Comparison of ENCODE assay signal across 17 cellular contexts in genomic region chrX:28135378-28136047, GRCh38.
"Had no signal": no experiment of that assay in that cellular context is flagged by ENCODE, and none has a peak within 500 bp of the region (broad histone marks: within the 10 kb centered on the region; RNA-seq: fewer than 3 reads in every experiment).

No MANE protein-coding gene starts in this region.

- H3K9me3 ChIP-seq: heart left ventricle, left lung, ovary, thyroid gland, vagina had no signal

- H3K4me3 Mint-ChIP-seq: activated naive CD4-positive, alpha-beta T cell treated with anti-CD3 and anti-CD28 coated beads, Interleukin-2, amount 50 U/mL, for 24 hours; memory B cell; nephron; T-helper 2 cell treated with Interferon-gamma antibody and Interleukin-4, amounts not matched to agents 5 μg/mL and 100 μg/mL, for 36 hours had no signal

- H3K9me3 Mint-ChIP-seq: activated naive CD4-positive, alpha-beta T cell treated with anti-CD3 and anti-CD28 coated beads, Interleukin-2, amount 50 U/mL, for 24 hours; memory B cell; nephron; T-helper 2 cell treated with Interferon-gamma antibody and Interleukin-4, amounts not matched to agents 5 μg/mL and 100 μg/mL, for 36 hours had no signal

- H3K27me3 ChIP-seq: heart left ventricle, left lung, ovary, thyroid gland, vagina had no signal

- ATAC-seq: activated CD4-positive, CD25-positive, alpha-beta regulatory T cell treated with anti-CD3 and anti-CD28 coated beads, Interleukin-2, amount 50 U/mL, for 24 hours; heart left ventricle; left lung had no signal

- H3K4me1 ChIP-seq: heart left ventricle, left lung, thyroid gland, vagina had no signal

- H3K27ac ChIP-seq: heart left ventricle, left lung, ovary, thyroid gland, vagina had no signal

- H3K36me3 ChIP-seq: heart left ventricle, left lung, ovary, thyroid gland, vagina had no signal

- FAIRE-seq: islet of Langerhans, small intestine had no signal

- H3K27me3 Mint-ChIP-seq: activated naive CD4-positive, alpha-beta T cell treated with anti-CD3 and anti-CD28 coated beads, Interleukin-2, amount 50 U/mL, for 24 hours; memory B cell had no signal

- H3K4me1 Mint-ChIP-seq: activated naive CD4-positive, alpha-beta T cell treated with anti-CD3 and anti-CD28 coated beads, Interleukin-2, amount 50 U/mL, for 24 hours; memory B cell; nephron had no signal

- DNase-seq: activated CD4-positive, alpha-beta T cell treated with anti-CD3 and anti-CD28 coated beads, Interleukin-2, amount 50 U/mL, for 4 hours; activated T-cell treated with anti-CD3 and anti-CD28 coated beads, Interleukin-2, amount 50 U/mL, for 1 hour; central memory CD4-positive, alpha-beta T cell; erythroblast; foreskin melanocyte; heart left ventricle; left lung; ovary; small intestine; thyroid gland had no signal

- H3K36me3 Mint-ChIP-seq: activated naive CD4-positive, alpha-beta T cell treated with anti-CD3 and anti-CD28 coated beads, Interleukin-2, amount 50 U/mL, for 24 hours; memory B cell had no signal

- H3K27ac Mint-ChIP-seq: activated naive CD4-positive, alpha-beta T cell treated with anti-CD3 and anti-CD28 coated beads, Interleukin-2, amount 50 U/mL, for 24 hours; memory B cell; nephron; T-helper 2 cell treated with Interferon-gamma antibody and Interleukin-4, amounts not matched to agents 5 μg/mL and 100 μg/mL, for 36 hours had no signal

- H3K4me3 ChIP-seq: heart left ventricle, left lung, ovary, thyroid gland, vagina had no signal
